In the genomic region with DNA sequence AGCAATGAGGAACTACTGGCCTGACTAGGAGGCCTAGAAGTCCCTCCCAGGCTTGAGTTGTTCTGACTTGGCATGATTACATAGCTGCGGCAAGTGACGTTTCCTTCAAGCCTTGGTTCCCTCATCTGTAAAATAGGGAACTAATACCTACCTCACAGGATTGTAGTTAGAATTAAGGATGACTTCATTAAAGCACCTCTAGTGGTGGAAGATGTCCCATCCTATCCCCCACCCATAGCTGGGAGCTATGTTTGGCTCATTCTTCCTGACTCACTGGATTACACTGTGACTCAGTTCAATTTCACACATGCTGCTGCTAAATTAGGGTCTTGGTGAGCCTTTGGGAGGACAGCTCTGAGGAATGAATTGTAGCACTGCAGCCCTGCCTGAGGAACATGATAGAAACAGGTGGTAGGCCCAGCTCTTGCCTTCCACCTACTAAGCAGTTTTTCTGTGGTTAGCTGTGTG, we compare ENCODE assay signal across 8 cellular contexts. TPM values are rescaled to one million over a fixed set of nuclear protein-coding genes. Genes with fewer than 3 reads are reported as not detected.
DNase-seq lines count a peak whose midpoint lies in the region; ATAC-seq, FAIRE-seq and TF ChIP-seq lines count a peak whose summit lies in the region.

No MANE protein-coding gene starts in this region.

- 24% methylated on average over 2 of the region's 2 CpGs for WGBS in K562 (ENCODE audit: insufficient coverage, low coverage, missing lambda C conversion rate)
- WGBS in prostate gland = 47% methylated on average over 2 of the region's 2 CpGs

- BruUV-seq in K562 (replicated peaks; lab: Mats Ljungman, UMichigan) = no TSS peak

- no peak overlapping the region for H3K4me3 Mint-ChIP-seq in activated naive CD8-positive, alpha-beta T cell treated with anti-CD3 and anti-CD28 coated beads, Interleukin-2, amount 50 U/mL, for 24 hours
- H3K4me3 Mint-ChIP-seq in activated naive CD8-positive, alpha-beta T cell treated with anti-CD3 and anti-CD28 coated beads for 36 hours = no peak overlapping the region
- no peak overlapping the region for H3K4me3 Mint-ChIP-seq in activated T-helper 1 cell treated with anti-CD3 and anti-CD28 coated beads, Interleukin-12 subunit alpha, Interleukin-12 subunit beta, Interleukin-2, Interleukin-4 antibody, amounts not matched to agents 30 ng/mL and 10 ng/mL and 1 ng/mL, durations not matched to agents 14 hours and 24 hours and 36 hours

- no peak for FAIRE-seq in K562 (lab: Jason Lieb, UNC)

- H3K27me3 ChIP-seq in K562 (ENCODE audit: control insufficient read depth in 2 of 2, insufficient read depth in 2 of 2, low read length in 2 of 2) (no peaks in the 10 kb centered on the region), neutrophil (peaks cover 31% of the 10 kb centered on the region), prostate gland (replicated peaks; ENCODE audit: insufficient read depth) (no peaks in the 10 kb centered on the region)

- TF ChIP-seq RAD21 in K562 (CRISPR knock-in tag; conservative IDR thresholded peaks at IDR 0.05 in 1 of 2, IDR thresholded peaks at IDR 0.05 in 1 of 2) = no peak

- POLR2A ChIA-PET in K562 (lab: Yijun Ruan, JAX) = interaction anchor here (0.6 to 2.5 kb wide), 16 partner anchors 9 to 348 kb away, joined by 3 to 9 read pairs (median 3); a partner anchor contains a TSS

- H3K4me3 ChIP-seq in K562 (no peak overlapping the region), neutrophil (ENCODE audit: low read depth in 1 of 2, low read length in 1 of 2) (no peak overlapping the region), prostate gland (no peak overlapping the region)

- H4K20me1 ChIP-seq in K562 (replicated peaks; ENCODE audit: control insufficient read depth, insufficient read depth, low read length) = peaks cover 4% of the 10 kb centered on the region

- H3K27ac Mint-ChIP-seq in activated naive CD8-positive, alpha-beta T cell treated with anti-CD3 and anti-CD28 coated beads, Interleukin-2, amount 50 U/mL, for 24 hours = no peak overlapping the region
- H3K27ac Mint-ChIP-seq in activated naive CD8-positive, alpha-beta T cell treated with anti-CD3 and anti-CD28 coated beads for 36 hours = no peak overlapping the region
- no peak overlapping the region for H3K27ac Mint-ChIP-seq in activated T-helper 1 cell treated with anti-CD3 and anti-CD28 coated beads, Interleukin-12 subunit alpha, Interleukin-12 subunit beta, Interleukin-2, Interleukin-4 antibody, amounts not matched to agents 30 ng/mL and 10 ng/mL and 1 ng/mL, durations not matched to agents 14 hours and 24 hours and 36 hours

- H3K27ac ChIP-seq in K562 (ENCODE audit: extremely low read depth, low read depth, low read length) = peak overlapping the region; percentile 43; the same call in 2 of the 3 replicates
- H3K27ac ChIP-seq in neutrophil = peak overlapping the region; percentile 89
- no peak overlapping the region for H3K27ac ChIP-seq in prostate gland

- intact Hi-C loops in K562 (cut with micrococcal nuclease) = loop anchor here (5.0 kb wide), 3 partner anchors 55 to 350 kb away; a partner anchor contains a TSS
- intact Hi-C loops in activated T-helper 1 cell treated with anti-CD3 and anti-CD28 coated beads, Interleukin-12 subunit alpha, Interleukin-12 subunit beta, Interleukin-2, Interleukin-4 antibody, amounts not matched to agents 30 ng/mL and 10 ng/mL and 1 ng/mL, durations not matched to agents 14 hours and 24 hours and 36 hours (cut with micrococcal nuclease) = no loop called here
- intact Hi-C loops in prostate gland (cut with DNase I) = no loop called here

- peaks cover 3% of the 10 kb centered on the region for H3K36me3 Mint-ChIP-seq in activated naive CD8-positive, alpha-beta T cell treated with anti-CD3 and anti-CD28 coated beads, Interleukin-2, amount 50 U/mL, for 24 hours (ENCODE audit: low read depth)
- H3K36me3 Mint-ChIP-seq in activated naive CD8-positive, alpha-beta T cell treated with anti-CD3 and anti-CD28 coated beads for 36 hours = peaks cover 2% of the 10 kb centered on the region
- peaks cover 15% of the 10 kb centered on the region for H3K36me3 Mint-ChIP-seq in activated T-helper 1 cell treated with anti-CD3 and anti-CD28 coated beads, Interleukin-12 subunit alpha, Interleukin-12 subunit beta, Interleukin-2, Interleukin-4 antibody, amounts not matched to agents 30 ng/mL and 10 ng/mL and 1 ng/mL, durations not matched to agents 14 hours and 24 hours and 36 hours (ENCODE audit: low read depth)

- H3K79me2 ChIP-seq in K562 (ENCODE audit: control insufficient read depth, insufficient read depth, low read length) = no peaks in the 10 kb centered on the region

- no peaks in the 10 kb centered on the region for H3K9me3 Mint-ChIP-seq in activated naive CD8-positive, alpha-beta T cell treated with anti-CD3 and anti-CD28 coated beads, Interleukin-2, amount 50 U/mL, for 24 hours
- no peaks in the 10 kb centered on the region for H3K9me3 Mint-ChIP-seq in activated naive CD8-positive, alpha-beta T cell treated with anti-CD3 and anti-CD28 coated beads for 36 hours
- no peaks in the 10 kb centered on the region for H3K9me3 Mint-ChIP-seq in activated T-helper 1 cell treated with anti-CD3 and anti-CD28 coated beads, Interleukin-12 subunit alpha, Interleukin-12 subunit beta, Interleukin-2, Interleukin-4 antibody, amounts not matched to agents 30 ng/mL and 10 ng/mL and 1 ng/mL, durations not matched to agents 14 hours and 24 hours and 36 hours

- no peak overlapping the region for H3K4me2 ChIP-seq in K562 (ENCODE audit: insufficient read depth, low read length)

- H2AFZ ChIP-seq in K562 (ENCODE audit: low read depth, low read length) = no peak overlapping the region

- in situ Hi-C loops in K562 (cut with MboI) = no loop called here

- TF ChIP-seq EP300 in K562 (IDR thresholded peaks at IDR 0.05; ENCODE audit: low read length) = no peak

- peak; percentile 50 for ATAC-seq in activated naive CD8-positive, alpha-beta T cell treated with anti-CD3 and anti-CD28 coated beads, Interleukin-2, amount 50 U/mL, for 24 hours
- ATAC-seq in K562 = peak; percentile 34

- TF ChIP-seq CTCF in K562 (IDR thresholded peaks at IDR 0.05 in 2 of 3, conservative IDR thresholded peaks at IDR 0.05 in 1 of 3; ENCODE audit: insufficient read depth in 2 of 3, low read depth in 1 of 3, low read length in 3 of 3) (peak; percentile 24 to 42 (median 34); a peak in 4 of 6 replicates), neutrophil (IDR thresholded peaks at IDR 0.05) (peak; percentile 71), prostate gland (IDR thresholded peaks at IDR 0.05) (no peak)

- H3K36me3 ChIP-seq in K562 (ENCODE audit: control insufficient read depth, insufficient read depth, low read length) (peaks cover 10% of the 10 kb centered on the region; the same call in 1 of the 3 replicates), neutrophil (no peaks in the 10 kb centered on the region), prostate gland (no peaks in the 10 kb centered on the region)

- H3K4me1 ChIP-seq in K562 (replicated peaks in 1 of 2; ENCODE audit: control insufficient read depth in 2 of 2, insufficient read depth in 2 of 2, low read length in 2 of 2) = peaks cover 32 to 55% of the 10 kb centered on the region in 2 experiments
- peaks cover 40% of the 10 kb centered on the region in 2 experiments for H3K4me1 ChIP-seq in neutrophil (ENCODE audit: control insufficient read depth in 1 of 2, insufficient read depth in 1 of 2, low read depth in 1 of 2, low read length in 1 of 2)
- peaks cover 3% of the 10 kb centered on the region for H3K4me1 ChIP-seq in prostate gland (replicated peaks)

- TF ChIP-seq POLR2A in K562 (conservative IDR thresholded peaks at IDR 0.05) = 0 out of 2 replicates have a peak, but pooled peaks have one; percentile 28
- TF ChIP-seq POLR2A in prostate gland (IDR thresholded peaks at IDR 0.05) = no peak

- no peak for DNase-seq in activated naive CD8-positive, alpha-beta T cell treated with anti-CD3 and anti-CD28 coated beads, Interleukin-2, amount 50 U/mL, for 24 hours
- DNase-seq in activated naive CD8-positive, alpha-beta T cell treated with anti-CD3 and anti-CD28 coated beads for 36 hours = no peak
- peak; percentile 93 for DNase-seq in M059J (ENCODE audit: low read depth)
- DNase-seq in K562 (ENCODE audit: extremely low read depth in 1 of 4, low spot score in 3 of 4) = peak; percentile 45 to 66 (median 60)
- no peak for DNase-seq in activated T-helper 1 cell treated with anti-CD3 and anti-CD28 coated beads, Interleukin-12 subunit alpha, Interleukin-12 subunit beta, Interleukin-2, Interleukin-4 antibody, amounts not matched to agents 30 ng/mL and 10 ng/mL and 1 ng/mL, durations not matched to agents 14 hours and 24 hours and 36 hours (ENCODE audit: low spot score)
- no peak for DNase-seq in prostate gland (ENCODE audit: low spot score)
- no peak for DNase-seq in GM19238 (ENCODE audit: insufficient read length, low spot score)

- peaks cover 12% of the 10 kb centered on the region for H3K27me3 Mint-ChIP-seq in activated naive CD8-positive, alpha-beta T cell treated with anti-CD3 and anti-CD28 coated beads, Interleukin-2, amount 50 U/mL, for 24 hours
- peaks cover 7% of the 10 kb centered on the region for H3K27me3 Mint-ChIP-seq in activated naive CD8-positive, alpha-beta T cell treated with anti-CD3 and anti-CD28 coated beads for 36 hours
- peaks cover 11% of the 10 kb centered on the region for H3K27me3 Mint-ChIP-seq in activated T-helper 1 cell treated with anti-CD3 and anti-CD28 coated beads, Interleukin-12 subunit alpha, Interleukin-12 subunit beta, Interleukin-2, Interleukin-4 antibody, amounts not matched to agents 30 ng/mL and 10 ng/mL and 1 ng/mL, durations not matched to agents 14 hours and 24 hours and 36 hours (ENCODE audit: insufficient read depth)

- CTCF ChIA-PET in K562 (lab: Yijun Ruan, JAX; ENCODE audit: low intra/inter-chr PET ratio) = interaction anchor here (0.6 kb wide), 1 partner anchor 88 kb away, joined by 3 read pairs; no protein-coding TSS in a partner anchor

- H3K4me1 Mint-ChIP-seq in activated naive CD8-positive, alpha-beta T cell treated with anti-CD3 and anti-CD28 coated beads, Interleukin-2, amount 50 U/mL, for 24 hours = peaks cover 6% of the 10 kb centered on the region
- peaks cover 9% of the 10 kb centered on the region for H3K4me1 Mint-ChIP-seq in activated naive CD8-positive, alpha-beta T cell treated with anti-CD3 and anti-CD28 coated beads for 36 hours
- no peaks in the 10 kb centered on the region for H3K4me1 Mint-ChIP-seq in activated T-helper 1 cell treated with anti-CD3 and anti-CD28 coated beads, Interleukin-12 subunit alpha, Interleukin-12 subunit beta, Interleukin-2, Interleukin-4 antibody, amounts not matched to agents 30 ng/mL and 10 ng/mL and 1 ng/mL, durations not matched to agents 14 hours and 24 hours and 36 hours (ENCODE audit: low read depth)

- no peak overlapping the region for H3K9ac ChIP-seq in K562 (ENCODE audit: insufficient read depth in 1 of 2, low read depth in 2 of 2, low read length in 2 of 2)

- H3K9me3 ChIP-seq in K562 (replicated peaks; ENCODE audit: control insufficient read depth, insufficient read depth, low read depth, low read length) (no peaks in the 10 kb centered on the region), neutrophil (no peaks in the 10 kb centered on the region), prostate gland (no peaks in the 10 kb centered on the region)

- H3K9me1 ChIP-seq in K562 (ENCODE audit: control insufficient read depth, insufficient read depth, low read length) = no peaks in the 10 kb centered on the region

RNA-seq across cellular contexts. Expression of a gene that starts 6.0 kb away (rescaled TPM):
- total RNA-seq in activated naive CD8-positive, alpha-beta T cell treated with anti-CD3 and anti-CD28 coated beads for 36 hours = not detected
- total RNA-seq in M059J (2014; rRNA removed; shearing (Covaris generic)) = 63.9 and 64.2 TPM in 2 replicates
- 0.74 and 2.5 TPM in 2 replicates for total RNA-seq in K562 (2011; cell fraction: chromatin; rRNA removed; ENCODE audit: low replicate concordance)
- total RNA-seq in K562 (2011; cell fraction: nucleolus; rRNA removed) = 1.8 and 3.3 TPM in 2 replicates
- total RNA-seq in K562 (2011; cell fraction: nucleoplasm; rRNA removed) = 2.2 and 3.8 TPM in 2 replicates
- total RNA-seq in K562 (2014; rRNA removed) = 0.68 and 1.0 TPM in 2 replicates
- total RNA-seq in K562 (2014; rRNA removed; fragmentation: Illumina TruSeq; extraction: Trizol) = 0.15 TPM in 1 of 2 replicates, not detected in the other
- 0.19 and 0.43 TPM in 2 replicates for total RNA-seq in K562 (2015; rRNA removed; fragmentation: Illumina TruSeq; extraction: Trizol)
- 0.40 and 0.84 TPM in 2 replicates for total RNA-seq in K562 (2021)
- polyA plus RNA-seq in K562 (2011; rRNA removed) = 0.95 and 1.2 TPM in 2 replicates
- 1.3 and 5.2 TPM in 2 replicates for polyA plus RNA-seq in K562 (2011; cell fraction: cytosol; rRNA removed)
- polyA plus RNA-seq in K562 (2011; cell fraction: nucleus; rRNA removed) = 1.3 and 4.0 TPM in 2 replicates
- 0.74 and 2.6 TPM in 2 replicates for polyA plus RNA-seq in K562 (2012)
- polyA plus RNA-seq in K562 (2014; fragmentation: Illumina TruSeq; extraction: Trizol) = 0.27 and 0.75 TPM in 2 replicates
- polyA plus RNA-seq in K562 (2014; fragmentation: Nextera tagmentation; extraction: Ambion mirVana) = not detected
- 0.73 and 0.81 TPM in 2 replicates for polyA plus RNA-seq in K562 (2014; rRNA removed)
- polyA minus RNA-seq in K562 (2011; rRNA and poly(A)+ RNA removed) = 0.21 and 1.1 TPM in 2 replicates
- polyA minus RNA-seq in K562 (2011; cell fraction: cytosol; rRNA and poly(A)+ RNA removed) = not detected in 2 replicates
- 0.54 and 1.1 TPM in 2 replicates for polyA minus RNA-seq in K562 (2011; cell fraction: nucleus; rRNA and poly(A)+ RNA removed)
- total RNA-seq in activated T-helper 1 cell treated with anti-CD3 and anti-CD28 coated beads, Interleukin-12 subunit alpha, Interleukin-12 subunit beta, Interleukin-2, Interleukin-4 antibody, amounts not matched to agents 30 ng/mL and 10 ng/mL and 1 ng/mL, durations not matched to agents 14 hours and 24 hours and 36 hours = 0.67 and 0.73 TPM in 2 replicates
- 10 to 100 TPM; 24.5 to 61.9 TPM for total RNA-seq in prostate gland

RNA-seq across cellular contexts. Expression of a gene that starts 53.7 kb away (rescaled TPM):
- total RNA-seq in activated naive CD8-positive, alpha-beta T cell treated with anti-CD3 and anti-CD28 coated beads for 36 hours = 10 to 100 TPM; 69.2 to 69.4 TPM
- 31.3 and 43.9 TPM in 2 replicates for total RNA-seq in M059J (2014; rRNA removed; shearing (Covaris generic))
- total RNA-seq in K562 (2011; cell fraction: chromatin; rRNA removed; ENCODE audit: low replicate concordance) = 97.9 and 100 TPM in 2 replicates
- 46.0 and 50.0 TPM in 2 replicates for total RNA-seq in K562 (2011; cell fraction: nucleolus; rRNA removed)
- total RNA-seq in K562 (2011; cell fraction: nucleoplasm; rRNA removed) = 63.2 and 72.2 TPM in 2 replicates
- 37.2 and 38.8 TPM in 2 replicates for total RNA-seq in K562 (2014; rRNA removed)
- total RNA-seq in K562 (2014; rRNA removed; fragmentation: Illumina TruSeq; extraction: Trizol) = 27.9 and 33.2 TPM in 2 replicates
- 35.8 and 36.4 TPM in 2 replicates for total RNA-seq in K562 (2015; rRNA removed; fragmentation: Illumina TruSeq; extraction: Trizol)
- 75.0 and 82.2 TPM in 2 replicates for total RNA-seq in K562 (2021)
- 61.7 and 78.6 TPM in 2 replicates for polyA plus RNA-seq in K562 (2011; rRNA removed)
- 42.7 and 44.2 TPM in 2 replicates for polyA plus RNA-seq in K562 (2011; cell fraction: cytosol; rRNA removed)
- polyA plus RNA-seq in K562 (2011; cell fraction: nucleus; rRNA removed) = 109 and 150 TPM in 2 replicates
- 41.1 and 44.6 TPM in 2 replicates for polyA plus RNA-seq in K562 (2012)
- polyA plus RNA-seq in K562 (2014; fragmentation: Illumina TruSeq; extraction: Trizol) = 47.9 and 59.2 TPM in 2 replicates
- polyA plus RNA-seq in K562 (2014; fragmentation: Nextera tagmentation; extraction: Ambion mirVana) = 10 to 100 TPM; 28.1 to 49.6 TPM
- polyA plus RNA-seq in K562 (2014; rRNA removed) = 43.9 and 48.3 TPM in 2 replicates
- 56.5 and 76.0 TPM in 2 replicates for polyA minus RNA-seq in K562 (2011; rRNA and poly(A)+ RNA removed)
- polyA minus RNA-seq in K562 (2011; cell fraction: cytosol; rRNA and poly(A)+ RNA removed) = 28.3 and 31.7 TPM in 2 replicates
- 32.9 and 42.8 TPM in 2 replicates for polyA minus RNA-seq in K562 (2011; cell fraction: nucleus; rRNA and poly(A)+ RNA removed)
- 58.5 and 61.6 TPM in 2 replicates for total RNA-seq in activated T-helper 1 cell treated with anti-CD3 and anti-CD28 coated beads, Interleukin-12 subunit alpha, Interleukin-12 subunit beta, Interleukin-2, Interleukin-4 antibody, amounts not matched to agents 30 ng/mL and 10 ng/mL and 1 ng/mL, durations not matched to agents 14 hours and 24 hours and 36 hours
- total RNA-seq in prostate gland = 10 to 100 TPM; 16.9 to 18.9 TPM

Comparison
In these comparisons a context has a peak if more than half of its experiments do, and no peak if none do; other contexts are left out.
1. DNase-seq: peak in M059J (single experiment) and K562 (4 of 4); none in activated naive CD8-positive, alpha-beta T cell treated with anti-CD3 and anti-CD28 coated beads, Interleukin-2, amount 50 U/mL, for 24 hours (single experiment), activated naive CD8-positive, alpha-beta T cell treated with anti-CD3 and anti-CD28 coated beads for 36 hours (single experiment), activated T-helper 1 cell treated with anti-CD3 and anti-CD28 coated beads, Interleukin-12 subunit alpha, Interleukin-12 subunit beta, Interleukin-2, Interleukin-4 antibody, amounts not matched to agents 30 ng/mL and 10 ng/mL and 1 ng/mL, durations not matched to agents 14 hours and 24 hours and 36 hours (single experiment), prostate gland (single experiment) and GM19238 (single experiment).
2. H3K27ac ChIP-seq: peak in K562 (single experiment) and neutrophil (single experiment); none in prostate gland (0 of 2).
3. CTCF ChIP-seq: peak in K562 (3 of 3) and neutrophil (single experiment); none in prostate gland (0 of 4).
4. RNA of a gene that starts 6.0 kb away (total RNA-seq): 63.9 to 64.2 TPM in M059J and 24.5 to 61.9 TPM in prostate gland; 0.15 to 3.8 TPM in K562, 0.67 to 0.73 TPM in activated T-helper 1 cell treated with anti-CD3 and anti-CD28 coated beads, Interleukin-12 subunit alpha, Interleukin-12 subunit beta, Interleukin-2, Interleukin-4 antibody, amounts not matched to agents 30 ng/mL and 10 ng/mL and 1 ng/mL, durations not matched to agents 14 hours and 24 hours and 36 hours and not detected in activated naive CD8-positive, alpha-beta T cell treated with anti-CD3 and anti-CD28 coated beads for 36 hours; every median in the first group is over 4 times any median in the second.